1 cellular context compared by ENCODE assay signal in the genomic region with DNA sequence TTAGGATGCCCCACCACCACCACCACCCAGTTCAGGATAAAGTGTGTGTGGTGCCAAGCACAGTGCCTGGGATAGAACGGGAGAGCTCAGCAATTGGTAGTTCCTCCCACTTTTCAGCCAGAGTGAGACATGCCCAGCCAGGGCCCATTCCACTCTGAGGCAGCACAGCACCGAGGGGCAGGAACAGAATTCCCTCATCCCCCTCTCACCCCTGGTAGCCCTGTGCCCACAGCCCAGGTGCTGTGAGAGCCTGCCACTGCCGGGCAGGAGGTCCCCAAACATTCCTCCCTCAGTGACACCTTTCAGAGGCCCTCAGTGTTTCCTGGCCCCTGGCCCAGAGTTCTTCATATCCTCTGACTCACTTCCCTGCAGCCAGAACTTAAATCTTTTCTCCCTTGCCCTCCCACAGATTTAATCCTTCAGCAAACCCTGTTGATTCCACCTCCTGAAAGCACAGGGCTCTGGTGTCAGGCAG.
TF ChIP-seq lines count a peak whose summit lies in the region.

No MANE protein-coding gene starts in this region.

TF ChIP-seq in HepG2, 621 proteins besides CTCF, POLR2A, EP300 and RAD21:
- TF ChIP-seq, protein P1, sequence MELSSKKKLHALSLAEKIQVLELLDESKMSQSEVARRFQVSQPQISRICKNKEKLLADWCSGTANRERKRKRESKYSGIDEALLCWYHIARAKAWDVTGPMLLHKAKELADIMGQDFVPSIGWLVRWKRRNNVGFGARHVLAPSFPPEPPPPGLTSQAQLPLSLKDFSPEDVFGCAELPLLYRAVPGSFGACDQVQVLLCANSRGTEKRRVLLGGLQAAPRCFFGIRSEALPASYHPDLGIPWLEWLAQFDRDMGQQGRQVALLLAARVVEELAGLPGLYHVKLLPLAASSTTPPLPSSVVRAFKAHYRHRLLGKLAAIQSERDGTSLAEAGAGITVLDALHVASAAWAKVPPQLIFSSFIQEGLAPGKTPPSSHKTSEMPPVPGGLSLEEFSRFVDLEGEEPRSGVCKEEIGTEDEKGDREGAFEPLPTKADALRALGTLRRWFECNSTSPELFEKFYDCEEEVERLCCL (CRISPR knock-in tag; IDR thresholded peaks at IDR 0.05; ENCODE audit: borderline replicate concordance), result no peak
- TF ChIP-seq, protein P2, sequence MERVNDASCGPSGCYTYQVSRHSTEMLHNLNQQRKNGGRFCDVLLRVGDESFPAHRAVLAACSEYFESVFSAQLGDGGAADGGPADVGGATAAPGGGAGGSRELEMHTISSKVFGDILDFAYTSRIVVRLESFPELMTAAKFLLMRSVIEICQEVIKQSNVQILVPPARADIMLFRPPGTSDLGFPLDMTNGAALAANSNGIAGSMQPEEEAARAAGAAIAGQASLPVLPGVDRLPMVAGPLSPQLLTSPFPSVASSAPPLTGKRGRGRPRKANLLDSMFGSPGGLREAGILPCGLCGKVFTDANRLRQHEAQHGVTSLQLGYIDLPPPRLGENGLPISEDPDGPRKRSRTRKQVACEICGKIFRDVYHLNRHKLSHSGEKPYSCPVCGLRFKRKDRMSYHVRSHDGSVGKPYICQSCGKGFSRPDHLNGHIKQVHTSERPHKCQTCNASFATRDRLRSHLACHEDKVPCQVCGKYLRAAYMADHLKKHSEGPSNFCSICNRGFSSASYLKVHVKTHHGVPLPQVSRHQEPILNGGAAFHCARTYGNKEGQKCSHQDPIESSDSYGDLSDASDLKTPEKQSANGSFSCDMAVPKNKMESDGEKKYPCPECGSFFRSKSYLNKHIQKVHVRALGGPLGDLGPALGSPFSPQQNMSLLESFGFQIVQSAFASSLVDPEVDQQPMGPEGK (CRISPR knock-in tag; IDR thresholded peaks at IDR 0.05), result no peak
- TF ChIP-seq ZNF768 (CRISPR knock-in tag; IDR thresholded peaks at IDR 0.05) (peak; percentile 88), ZNF260 (CRISPR knock-in tag; IDR thresholded peaks at IDR 0.05; ENCODE audit: borderline replicate concordance, low read depth) (no peak), FOSL2 (CRISPR knock-in tag; IDR thresholded peaks at IDR 0.05) (peak; percentile 27; the same call in 1 of the 2 replicates), NR2F6 (IDR thresholded peaks at IDR 0.05) (no peak), NR2F6 (CRISPR knock-in tag; IDR thresholded peaks at IDR 0.05) (no peak), TBX2 (CRISPR knock-in tag; IDR thresholded peaks at IDR 0.05; ENCODE audit: borderline replicate concordance) (no peak)
